ENCODE assay signal across 13 cellular contexts in the genomic region with DNA sequence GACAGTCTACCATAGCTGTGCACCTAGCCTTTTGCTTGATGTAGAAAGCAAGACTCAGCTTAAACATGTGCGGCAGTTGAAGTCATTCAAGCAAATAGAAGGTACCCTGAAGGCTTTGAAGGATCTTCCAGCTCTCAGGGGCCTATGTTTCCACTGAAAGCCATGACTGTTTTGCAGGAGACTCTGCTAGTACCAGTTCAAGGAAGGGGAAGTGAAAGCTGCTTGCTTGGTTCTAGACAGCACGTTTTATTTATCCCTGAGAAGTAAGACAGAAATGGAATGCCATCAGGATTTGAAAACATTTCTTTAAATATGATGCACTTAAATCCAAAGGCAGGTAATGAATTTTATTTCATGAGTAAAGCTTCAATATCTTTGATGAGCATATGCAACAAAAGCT.
DNase-seq lines count a peak whose midpoint lies in the region; ATAC-seq and TF ChIP-seq lines count a peak whose summit lies in the region.
"Had no signal": no experiment of that assay in that cellular context is flagged by ENCODE, and none has a peak within 500 bp of the region (broad histone marks: within the 10 kb centered on the region; RNA-seq: fewer than 3 reads in every experiment).

No MANE protein-coding gene starts in this region.

- TF ChIP-seq CTCF in endodermal cell (conservative IDR thresholded peaks at IDR 0.05) (no peak), ascending aorta (IDR thresholded peaks at IDR 0.05) (no peak), Caco-2 (IDR thresholded peaks at IDR 0.05; ENCODE audit: insufficient read depth in 1 of 2, low read depth in 1 of 2, low read length in 1 of 2, severe bottlenecking in 1 of 2, unreplicated experiment in 1 of 2) (no peak)

- peak overlapping the region in 7 of 11 experiments; percentile 2 to 44 (median 31); a peak in 9 of 22 replicates for H3K4me2 ChIP-seq in BLaER1 treated with 17β-estradiol and CSF1 and Interleukin-3, amounts not matched to agents 10 nM and 100 nM

- no peak overlapping the region for H3K9ac ChIP-seq in BLaER1 treated with 17β-estradiol and CSF1 and Interleukin-3, amounts not matched to agents 10 nM and 100 nM
- H3K9ac ChIP-seq in endodermal cell (ENCODE audit: extremely low read depth, low read length, poor library complexity, severe bottlenecking), result no peak overlapping the region

- no peaks in the 10 kb centered on the region for H3K36me3 Mint-ChIP-seq in endodermal cell (ENCODE audit: low read depth)
- no peaks in the 10 kb centered on the region for H3K36me3 Mint-ChIP-seq in Caco-2 (ENCODE audit: insufficient read depth, unreplicated experiment)

- peaks cover 0 to 11% (median 0%) of the 10 kb centered on the region in 11 experiments; a peak in 3 of 22 replicates for H3K9me3 ChIP-seq in BLaER1 treated with 17β-estradiol and CSF1 and Interleukin-3, amounts not matched to agents 10 nM and 100 nM (replicated peaks in 1 of 11)
- H3K9me3 ChIP-seq in endodermal cell (ENCODE audit: control insufficient read depth, low read length) (no peaks in the 10 kb centered on the region), ascending aorta (no peaks in the 10 kb centered on the region), Caco-2 (no peaks in the 10 kb centered on the region)
- H3K9me3 ChIP-seq: transverse colon had no signal

- no peaks in the 10 kb centered on the region for H3K4me1 Mint-ChIP-seq in endodermal cell
- H3K4me1 Mint-ChIP-seq in Caco-2 (ENCODE audit: low read depth, unreplicated experiment), result no peaks in the 10 kb centered on the region

- 90 to 94% methylated on average over 2 of the region's 2 CpGs for WGBS in endodermal cell (ENCODE audit: insufficient coverage in 1 of 2, insufficient read length in 1 of 2), 2 experiments

- CTCF ChIA-PET in Caco-2 (lab: Charles Lee), result interaction anchor here (1.3 kb wide), 1 partner anchor 226 kb away, joined by 3 read pairs; no protein-coding TSS in a partner anchor

- H3K27ac Mint-ChIP-seq in endodermal cell (no peak overlapping the region), Caco-2 (ENCODE audit: unreplicated experiment) (no peak overlapping the region)

- no peaks in the 10 kb centered on the region for H3K36me3 ChIP-seq in BLaER1 treated with 17β-estradiol and CSF1 and Interleukin-3, amounts not matched to agents 10 nM and 100 nM
- H3K36me3 ChIP-seq in endodermal cell (ENCODE audit: control insufficient read depth, insufficient read depth, low read length), result no peaks in the 10 kb centered on the region
- H3K36me3 ChIP-seq in ascending aorta, result no peaks in the 10 kb centered on the region
- no peaks in the 10 kb centered on the region for H3K36me3 ChIP-seq in Caco-2 (ENCODE audit: control insufficient read depth, insufficient read depth, low read length)
- H3K36me3 ChIP-seq: transverse colon had no signal

- intact Hi-C loops in ascending aorta (cut with DNase I) (loop anchor here (10.0 kb wide), 1 partner anchor 575 kb away; no protein-coding TSS in a partner anchor), Caco-2 (cut with micrococcal nuclease; ENCODE audit: unreplicated experiment) (loop anchor here (5.0 to 10.0 kb wide), 2 partner anchors 125 to 228 kb away; no protein-coding TSS in a partner anchor)

- H3K4me1 ChIP-seq in BLaER1 treated with 17β-estradiol and CSF1 and Interleukin-3, amounts not matched to agents 10 nM and 100 nM, result peaks cover 18 to 39% (median 31%) of the 10 kb centered on the region in 10 experiments
- no peaks in the 10 kb centered on the region for H3K4me1 ChIP-seq in endodermal cell (ENCODE audit: control insufficient read depth, insufficient read depth, low read length)
- no peaks in the 10 kb centered on the region for H3K4me1 ChIP-seq in ascending aorta
- no peaks in the 10 kb centered on the region for H3K4me1 ChIP-seq in Caco-2
- H3K4me1 ChIP-seq: transverse colon had no signal

- peak overlapping the region in 1 of 11 experiments; percentile 8; a peak in 1 of 22 replicates for H3K27ac ChIP-seq in BLaER1 treated with 17β-estradiol and CSF1 and Interleukin-3, amounts not matched to agents 10 nM and 100 nM
- H3K27ac ChIP-seq in endodermal cell (ENCODE audit: low read depth, low read length) (no peak overlapping the region), ascending aorta (no peak overlapping the region)
- H3K27ac ChIP-seq: transverse colon had no signal

- no peaks in the 10 kb centered on the region for H3K9me3 Mint-ChIP-seq in endodermal cell
- no peaks in the 10 kb centered on the region for H3K9me3 Mint-ChIP-seq in Caco-2 (ENCODE audit: unreplicated experiment)

- H3K27me3 Mint-ChIP-seq in endodermal cell (ENCODE audit: insufficient read depth) (peaks cover 21% of the 10 kb centered on the region), Caco-2 (ENCODE audit: insufficient read depth, unreplicated experiment) (peaks cover 11% of the 10 kb centered on the region)

- H3K4me3 Mint-ChIP-seq in endodermal cell (no peak overlapping the region), Caco-2 (ENCODE audit: unreplicated experiment) (no peak overlapping the region)

- DNase-seq in endodermal cell (no peak), NCI-H1417 (lab: John Stamatoyannopoulos, UW) (no peak), ascending aorta (ENCODE audit: low spot score in 2 of 2) (no peak), Caco-2 (no peak)
- DNase-seq: amygdala, DMS79, KG1, retina, transverse colon had no signal

- no peaks in the 10 kb centered on the region for H4K20me1 ChIP-seq in BLaER1 treated with 17β-estradiol and CSF1 and Interleukin-3, amounts not matched to agents 10 nM and 100 nM

- no peaks in the 10 kb centered on the region for H3K27me3 ChIP-seq in BLaER1 treated with 17β-estradiol and CSF1 and Interleukin-3, amounts not matched to agents 10 nM and 100 nM
- peaks cover 51% of the 10 kb centered on the region for H3K27me3 ChIP-seq in endodermal cell (ENCODE audit: control insufficient read depth, insufficient read depth, low read length, poor library complexity, severe bottlenecking)
- H3K27me3 ChIP-seq in ascending aorta, result no peaks in the 10 kb centered on the region
- H3K27me3 ChIP-seq in Caco-2 (replicated peaks; ENCODE audit: control insufficient read depth, insufficient read depth, low read length), result no peaks in the 10 kb centered on the region
- H3K27me3 ChIP-seq: transverse colon had no signal

- no peak overlapping the region for H3K4me3 ChIP-seq in BLaER1 treated with 17β-estradiol and CSF1 and Interleukin-3, amounts not matched to agents 10 nM and 100 nM
- no peak overlapping the region for H3K4me3 ChIP-seq in endodermal cell (ENCODE audit: low read length)
- no peak overlapping the region for H3K4me3 ChIP-seq in ascending aorta
- H3K4me3 ChIP-seq in Caco-2 (ENCODE audit: low read depth, low read length), result no peak overlapping the region
- H3K4me3 ChIP-seq: transverse colon had no signal

- peak; percentile 50 for ATAC-seq in GM19324 (IDR thresholded peaks at IDR 0.05; ENCODE audit: low FRiP score, unreplicated experiment)
- ATAC-seq in HG02798 (IDR thresholded peaks at IDR 0.05; ENCODE audit: poor library complexity, unreplicated experiment), result peak; percentile 45
- peak; percentile 46 for ATAC-seq in HG03565 (IDR thresholded peaks at IDR 0.05; ENCODE audit: unreplicated experiment)

- no TSS peak for BruUV-seq in Caco-2 (replicated peaks; lab: Mats Ljungman, UMichigan)

- POLR2A ChIA-PET in Caco-2 (lab: Charles Lee), result no interaction called here
